Comparison of ENCODE assay signal across 1 cellular context in the genomic region with DNA sequence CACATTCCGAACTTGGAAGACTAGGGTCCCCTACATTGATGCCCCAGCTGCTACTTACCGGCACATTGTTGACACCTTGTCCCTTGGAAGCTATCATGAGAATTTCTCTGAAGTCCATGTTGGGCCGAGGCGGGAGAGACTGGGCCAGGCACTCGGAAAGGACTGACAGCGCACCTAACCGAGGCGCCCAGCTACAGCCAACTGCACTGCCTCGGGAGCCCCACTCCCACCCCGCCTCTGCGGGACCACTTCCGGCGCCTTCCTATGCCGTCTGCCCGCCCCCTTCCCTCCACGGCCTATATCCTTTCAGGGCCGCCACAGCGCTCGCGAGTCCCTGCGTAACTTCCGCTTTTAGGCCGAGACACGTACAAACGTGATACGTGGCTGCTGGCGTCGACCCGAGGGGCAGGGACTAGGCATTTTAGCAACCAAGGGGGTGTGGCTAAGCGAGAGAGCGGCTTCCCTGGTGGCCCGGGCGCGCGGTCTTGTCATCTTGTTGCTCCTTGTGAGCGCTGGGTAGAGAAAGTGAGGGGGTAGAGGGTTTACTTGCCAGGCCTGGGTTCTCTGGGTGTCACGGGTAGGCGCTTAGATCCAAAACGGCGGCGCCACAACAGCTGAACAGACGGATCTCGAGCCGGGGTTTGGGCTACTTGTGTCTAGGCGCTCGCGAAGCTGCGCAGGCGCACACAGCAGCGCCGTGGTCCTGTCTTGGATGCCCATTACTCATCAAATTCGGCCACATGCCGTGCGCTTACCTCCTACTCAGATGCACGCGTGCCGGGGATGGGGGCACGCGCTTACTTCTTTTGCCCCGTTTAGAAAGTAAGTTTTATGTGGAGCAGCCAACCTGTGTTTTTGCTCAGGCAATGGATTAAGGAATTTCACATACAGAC.
TF ChIP-seq lines count a peak whose summit lies in the region.

A gene with protein sequence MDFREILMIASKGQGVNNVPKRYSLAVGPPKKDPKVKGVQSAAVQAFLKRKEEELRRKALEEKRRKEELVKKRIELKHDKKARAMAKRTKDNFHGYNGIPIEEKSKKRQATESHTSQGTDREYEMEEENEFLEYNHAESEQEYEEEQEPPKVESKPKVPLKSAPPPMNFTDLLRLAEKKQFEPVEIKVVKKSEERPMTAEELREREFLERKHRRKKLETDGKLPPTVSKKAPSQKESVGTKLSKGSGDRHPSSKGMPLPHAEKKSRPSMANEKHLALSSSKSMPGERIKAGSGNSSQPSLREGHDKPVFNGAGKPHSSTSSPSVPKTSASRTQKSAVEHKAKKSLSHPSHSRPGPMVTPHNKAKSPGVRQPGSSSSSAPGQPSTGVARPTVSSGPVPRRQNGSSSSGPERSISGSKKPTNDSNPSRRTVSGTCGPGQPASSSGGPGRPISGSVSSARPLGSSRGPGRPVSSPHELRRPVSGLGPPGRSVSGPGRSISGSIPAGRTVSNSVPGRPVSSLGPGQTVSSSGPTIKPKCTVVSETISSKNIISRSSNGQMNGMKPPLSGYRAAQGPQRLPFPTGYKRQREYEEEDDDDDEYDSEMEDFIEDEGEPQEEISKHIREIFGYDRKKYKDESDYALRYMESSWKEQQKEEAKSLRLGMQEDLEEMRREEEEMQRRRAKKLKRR (minus strand): TSS at position 203 of the 893 bp plus-strand sequence. CDS start 85 bp downstream, at position 118.

TF ChIP-seq in HepG2, 621 proteins besides CTCF, POLR2A, EP300 and RAD21 (continued from another document and continues in another):
- TF ChIP-seq, protein P1, sequence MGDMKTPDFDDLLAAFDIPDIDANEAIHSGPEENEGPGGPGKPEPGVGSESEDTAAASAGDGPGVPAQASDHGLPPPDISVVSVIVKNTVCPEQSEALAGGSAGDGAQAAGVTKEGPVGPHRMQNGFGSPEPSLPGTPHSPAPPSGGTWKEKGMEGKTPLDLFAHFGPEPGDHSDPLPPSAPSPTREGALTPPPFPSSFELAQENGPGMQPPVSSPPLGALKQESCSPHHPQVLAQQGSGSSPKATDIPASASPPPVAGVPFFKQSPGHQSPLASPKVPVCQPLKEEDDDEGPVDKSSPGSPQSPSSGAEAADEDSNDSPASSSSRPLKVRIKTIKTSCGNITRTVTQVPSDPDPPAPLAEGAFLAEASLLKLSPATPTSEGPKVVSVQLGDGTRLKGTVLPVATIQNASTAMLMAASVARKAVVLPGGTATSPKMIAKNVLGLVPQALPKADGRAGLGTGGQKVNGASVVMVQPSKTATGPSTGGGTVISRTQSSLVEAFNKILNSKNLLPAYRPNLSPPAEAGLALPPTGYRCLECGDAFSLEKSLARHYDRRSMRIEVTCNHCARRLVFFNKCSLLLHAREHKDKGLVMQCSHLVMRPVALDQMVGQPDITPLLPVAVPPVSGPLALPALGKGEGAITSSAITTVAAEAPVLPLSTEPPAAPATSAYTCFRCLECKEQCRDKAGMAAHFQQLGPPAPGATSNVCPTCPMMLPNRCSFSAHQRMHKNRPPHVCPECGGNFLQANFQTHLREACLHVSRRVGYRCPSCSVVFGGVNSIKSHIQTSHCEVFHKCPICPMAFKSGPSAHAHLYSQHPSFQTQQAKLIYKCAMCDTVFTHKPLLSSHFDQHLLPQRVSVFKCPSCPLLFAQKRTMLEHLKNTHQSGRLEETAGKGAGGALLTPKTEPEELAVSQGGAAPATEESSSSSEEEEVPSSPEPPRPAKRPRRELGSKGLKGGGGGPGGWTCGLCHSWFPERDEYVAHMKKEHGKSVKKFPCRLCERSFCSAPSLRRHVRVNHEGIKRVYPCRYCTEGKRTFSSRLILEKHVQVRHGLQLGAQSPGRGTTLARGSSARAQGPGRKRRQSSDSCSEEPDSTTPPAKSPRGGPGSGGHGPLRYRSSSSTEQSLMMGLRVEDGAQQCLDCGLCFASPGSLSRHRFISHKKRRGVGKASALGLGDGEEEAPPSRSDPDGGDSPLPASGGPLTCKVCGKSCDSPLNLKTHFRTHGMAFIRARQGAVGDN (CRISPR knock-in tag; IDR thresholded peaks at IDR 0.05), result peak; percentile 95
- TF ChIP-seq ZNF629 (CRISPR knock-in tag; conservative IDR thresholded peaks at IDR 0.05) (0 out of 2 replicates have a peak, but pooled peaks have one; percentile 8), REXO4 (CRISPR knock-in tag; IDR thresholded peaks at IDR 0.05; ENCODE audit: borderline replicate concordance) (no peak), ZNF564 (CRISPR knock-in tag; IDR thresholded peaks at IDR 0.05) (no peak), RBAK (CRISPR knock-in tag; IDR thresholded peaks at IDR 0.05) (no peak), HMG20B (CRISPR knock-in tag; conservative IDR thresholded peaks at IDR 0.05) (no peak), TAF15 (IDR thresholded peaks at IDR 0.05; ENCODE audit: low read depth, low read length, poor library complexity, severe bottlenecking) (no peak), ISL2 (CRISPR knock-in tag; IDR thresholded peaks at IDR 0.05) (peak; percentile 27; the same call in 1 of the 2 replicates), ZNF33A (CRISPR knock-in tag; IDR thresholded peaks at IDR 0.05; ENCODE audit: borderline replicate concordance) (0 out of 2 replicates have a peak, but pooled peaks have one; percentile 72), BRCA1 (CRISPR knock-in tag; IDR thresholded peaks at IDR 0.05) (0 out of 2 replicates have a peak, but pooled peaks have one; percentile 9), SAP130 (CRISPR knock-in tag; IDR thresholded peaks at IDR 0.05; ENCODE audit: low read depth) (peak; percentile 96), JUND (CRISPR knock-in tag; IDR thresholded peaks at IDR 0.05) (no peak), ARNT (IDR thresholded peaks at IDR 0.05) (no peak), RELA (CRISPR knock-in tag; IDR thresholded peaks at IDR 0.05) (no peak)
- TF ChIP-seq, protein P2, sequence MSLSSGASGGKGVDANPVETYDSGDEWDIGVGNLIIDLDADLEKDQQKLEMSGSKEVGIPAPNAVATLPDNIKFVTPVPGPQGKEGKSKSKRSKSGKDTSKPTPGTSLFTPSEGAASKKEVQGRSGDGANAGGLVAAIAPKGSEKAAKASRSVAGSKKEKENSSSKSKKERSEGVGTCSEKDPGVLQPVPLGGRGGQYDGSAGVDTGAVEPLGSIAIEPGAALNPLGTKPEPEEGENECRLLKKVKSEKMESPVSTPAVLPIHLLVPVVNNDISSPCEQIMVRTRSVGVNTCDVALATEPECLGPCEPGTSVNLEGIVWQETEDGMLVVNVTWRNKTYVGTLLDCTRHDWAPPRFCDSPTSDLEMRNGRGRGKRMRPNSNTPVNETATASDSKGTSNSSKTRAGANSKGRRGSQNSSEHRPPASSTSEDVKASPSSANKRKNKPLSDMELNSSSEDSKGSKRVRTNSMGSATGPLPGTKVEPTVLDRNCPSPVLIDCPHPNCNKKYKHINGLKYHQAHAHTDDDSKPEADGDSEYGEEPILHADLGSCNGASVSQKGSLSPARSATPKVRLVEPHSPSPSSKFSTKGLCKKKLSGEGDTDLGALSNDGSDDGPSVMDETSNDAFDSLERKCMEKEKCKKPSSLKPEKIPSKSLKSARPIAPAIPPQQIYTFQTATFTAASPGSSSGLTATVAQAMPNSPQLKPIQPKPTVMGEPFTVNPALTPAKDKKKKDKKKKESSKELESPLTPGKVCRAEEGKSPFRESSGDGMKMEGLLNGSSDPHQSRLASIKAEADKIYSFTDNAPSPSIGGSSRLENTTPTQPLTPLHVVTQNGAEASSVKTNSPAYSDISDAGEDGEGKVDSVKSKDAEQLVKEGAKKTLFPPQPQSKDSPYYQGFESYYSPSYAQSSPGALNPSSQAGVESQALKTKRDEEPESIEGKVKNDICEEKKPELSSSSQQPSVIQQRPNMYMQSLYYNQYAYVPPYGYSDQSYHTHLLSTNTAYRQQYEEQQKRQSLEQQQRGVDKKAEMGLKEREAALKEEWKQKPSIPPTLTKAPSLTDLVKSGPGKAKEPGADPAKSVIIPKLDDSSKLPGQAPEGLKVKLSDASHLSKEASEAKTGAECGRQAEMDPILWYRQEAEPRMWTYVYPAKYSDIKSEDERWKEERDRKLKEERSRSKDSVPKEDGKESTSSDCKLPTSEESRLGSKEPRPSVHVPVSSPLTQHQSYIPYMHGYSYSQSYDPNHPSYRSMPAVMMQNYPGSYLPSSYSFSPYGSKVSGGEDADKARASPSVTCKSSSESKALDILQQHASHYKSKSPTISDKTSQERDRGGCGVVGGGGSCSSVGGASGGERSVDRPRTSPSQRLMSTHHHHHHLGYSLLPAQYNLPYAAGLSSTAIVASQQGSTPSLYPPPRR (CRISPR knock-in tag; IDR thresholded peaks at IDR 0.05; ENCODE audit: borderline replicate concordance), result peak; percentile 21; the same call in 1 of the 2 replicates
- TF ChIP-seq, protein P3, sequence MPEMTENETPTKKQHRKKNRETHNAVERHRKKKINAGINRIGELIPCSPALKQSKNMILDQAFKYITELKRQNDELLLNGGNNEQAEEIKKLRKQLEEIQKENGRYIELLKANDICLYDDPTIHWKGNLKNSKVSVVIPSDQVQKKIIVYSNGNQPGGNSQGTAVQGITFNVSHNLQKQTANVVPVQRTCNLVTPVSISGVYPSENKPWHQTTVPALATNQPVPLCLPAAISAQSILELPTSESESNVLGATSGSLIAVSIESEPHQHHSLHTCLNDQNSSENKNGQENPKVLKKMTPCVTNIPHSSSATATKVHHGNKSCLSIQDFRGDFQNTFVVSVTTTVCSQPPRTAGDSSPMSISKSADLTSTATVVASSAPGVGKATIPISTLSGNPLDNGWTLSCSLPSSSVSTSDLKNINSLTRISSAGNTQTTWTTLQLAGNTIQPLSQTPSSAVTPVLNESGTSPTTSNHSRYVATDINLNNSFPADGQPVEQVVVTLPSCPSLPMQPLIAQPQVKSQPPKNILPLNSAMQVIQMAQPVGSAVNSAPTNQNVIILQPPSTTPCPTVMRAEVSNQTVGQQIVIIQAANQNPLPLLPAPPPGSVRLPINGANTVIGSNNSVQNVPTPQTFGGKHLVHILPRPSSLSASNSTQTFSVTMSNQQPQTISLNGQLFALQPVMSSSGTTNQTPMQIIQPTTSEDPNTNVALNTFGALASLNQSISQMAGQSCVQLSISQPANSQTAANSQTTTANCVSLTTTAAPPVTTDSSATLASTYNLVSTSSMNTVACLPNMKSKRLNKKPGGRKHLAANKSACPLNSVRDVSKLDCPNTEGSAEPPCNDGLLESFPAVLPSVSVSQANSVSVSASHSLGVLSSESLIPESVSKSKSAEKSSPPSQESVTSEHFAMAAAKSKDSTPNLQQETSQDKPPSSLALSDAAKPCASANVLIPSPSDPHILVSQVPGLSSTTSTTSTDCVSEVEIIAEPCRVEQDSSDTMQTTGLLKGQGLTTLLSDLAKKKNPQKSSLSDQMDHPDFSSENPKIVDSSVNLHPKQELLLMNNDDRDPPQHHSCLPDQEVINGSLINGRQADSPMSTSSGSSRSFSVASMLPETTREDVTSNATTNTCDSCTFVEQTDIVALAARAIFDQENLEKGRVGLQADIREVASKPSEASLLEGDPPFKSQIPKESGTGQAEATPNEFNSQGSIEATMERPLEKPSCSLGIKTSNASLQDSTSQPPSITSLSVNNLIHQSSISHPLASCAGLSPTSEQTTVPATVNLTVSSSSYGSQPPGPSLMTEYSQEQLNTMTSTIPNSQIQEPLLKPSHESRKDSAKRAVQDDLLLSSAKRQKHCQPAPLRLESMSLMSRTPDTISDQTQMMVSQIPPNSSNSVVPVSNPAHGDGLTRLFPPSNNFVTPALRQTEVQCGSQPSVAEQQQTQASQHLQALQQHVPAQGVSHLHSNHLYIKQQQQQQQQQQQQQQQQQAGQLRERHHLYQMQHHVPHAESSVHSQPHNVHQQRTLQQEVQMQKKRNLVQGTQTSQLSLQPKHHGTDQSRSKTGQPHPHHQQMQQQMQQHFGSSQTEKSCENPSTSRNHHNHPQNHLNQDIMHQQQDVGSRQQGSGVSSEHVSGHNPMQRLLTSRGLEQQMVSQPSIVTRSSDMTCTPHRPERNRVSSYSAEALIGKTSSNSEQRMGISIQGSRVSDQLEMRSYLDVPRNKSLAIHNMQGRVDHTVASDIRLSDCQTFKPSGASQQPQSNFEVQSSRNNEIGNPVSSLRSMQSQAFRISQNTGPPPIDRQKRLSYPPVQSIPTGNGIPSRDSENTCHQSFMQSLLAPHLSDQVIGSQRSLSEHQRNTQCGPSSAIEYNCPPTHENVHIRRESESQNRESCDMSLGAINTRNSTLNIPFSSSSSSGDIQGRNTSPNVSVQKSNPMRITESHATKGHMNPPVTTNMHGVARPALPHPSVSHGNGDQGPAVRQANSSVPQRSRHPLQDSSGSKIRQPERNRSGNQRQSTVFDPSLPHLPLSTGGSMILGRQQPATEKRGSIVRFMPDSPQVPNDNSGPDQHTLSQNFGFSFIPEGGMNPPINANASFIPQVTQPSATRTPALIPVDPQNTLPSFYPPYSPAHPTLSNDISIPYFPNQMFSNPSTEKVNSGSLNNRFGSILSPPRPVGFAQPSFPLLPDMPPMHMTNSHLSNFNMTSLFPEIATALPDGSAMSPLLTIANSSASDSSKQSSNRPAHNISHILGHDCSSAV (CRISPR knock-in tag; IDR thresholded peaks at IDR 0.05; ENCODE audit: borderline replicate concordance), result no peak
- TF ChIP-seq, protein P4, sequence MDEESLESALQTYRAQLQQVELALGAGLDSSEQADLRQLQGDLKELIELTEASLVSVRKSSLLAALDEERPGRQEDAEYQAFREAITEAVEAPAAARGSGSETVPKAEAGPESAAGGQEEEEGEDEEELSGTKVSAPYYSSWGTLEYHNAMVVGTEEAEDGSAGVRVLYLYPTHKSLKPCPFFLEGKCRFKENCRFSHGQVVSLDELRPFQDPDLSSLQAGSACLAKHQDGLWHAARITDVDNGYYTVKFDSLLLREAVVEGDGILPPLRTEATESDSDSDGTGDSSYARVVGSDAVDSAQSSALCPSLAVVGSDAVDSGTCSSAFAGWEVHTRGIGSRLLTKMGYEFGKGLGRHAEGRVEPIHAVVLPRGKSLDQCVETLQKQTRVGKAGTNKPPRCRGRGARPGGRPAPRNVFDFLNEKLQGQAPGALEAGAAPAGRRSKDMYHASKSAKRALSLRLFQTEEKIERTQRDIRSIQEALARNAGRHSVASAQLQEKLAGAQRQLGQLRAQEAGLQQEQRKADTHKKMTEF (CRISPR knock-in tag; IDR thresholded peaks at IDR 0.05), result peak; percentile 71
- TF ChIP-seq, protein P5, sequence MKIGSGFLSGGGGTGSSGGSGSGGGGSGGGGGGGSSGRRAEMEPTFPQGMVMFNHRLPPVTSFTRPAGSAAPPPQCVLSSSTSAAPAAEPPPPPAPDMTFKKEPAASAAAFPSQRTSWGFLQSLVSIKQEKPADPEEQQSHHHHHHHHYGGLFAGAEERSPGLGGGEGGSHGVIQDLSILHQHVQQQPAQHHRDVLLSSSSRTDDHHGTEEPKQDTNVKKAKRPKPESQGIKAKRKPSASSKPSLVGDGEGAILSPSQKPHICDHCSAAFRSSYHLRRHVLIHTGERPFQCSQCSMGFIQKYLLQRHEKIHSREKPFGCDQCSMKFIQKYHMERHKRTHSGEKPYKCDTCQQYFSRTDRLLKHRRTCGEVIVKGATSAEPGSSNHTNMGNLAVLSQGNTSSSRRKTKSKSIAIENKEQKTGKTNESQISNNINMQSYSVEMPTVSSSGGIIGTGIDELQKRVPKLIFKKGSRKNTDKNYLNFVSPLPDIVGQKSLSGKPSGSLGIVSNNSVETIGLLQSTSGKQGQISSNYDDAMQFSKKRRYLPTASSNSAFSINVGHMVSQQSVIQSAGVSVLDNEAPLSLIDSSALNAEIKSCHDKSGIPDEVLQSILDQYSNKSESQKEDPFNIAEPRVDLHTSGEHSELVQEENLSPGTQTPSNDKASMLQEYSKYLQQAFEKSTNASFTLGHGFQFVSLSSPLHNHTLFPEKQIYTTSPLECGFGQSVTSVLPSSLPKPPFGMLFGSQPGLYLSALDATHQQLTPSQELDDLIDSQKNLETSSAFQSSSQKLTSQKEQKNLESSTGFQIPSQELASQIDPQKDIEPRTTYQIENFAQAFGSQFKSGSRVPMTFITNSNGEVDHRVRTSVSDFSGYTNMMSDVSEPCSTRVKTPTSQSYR (CRISPR knock-in tag; IDR thresholded peaks at IDR 0.05; ENCODE audit: borderline replicate concordance), result peak; percentile 36; the same call in 1 of the 2 replicates
- TF ChIP-seq, protein P6, sequence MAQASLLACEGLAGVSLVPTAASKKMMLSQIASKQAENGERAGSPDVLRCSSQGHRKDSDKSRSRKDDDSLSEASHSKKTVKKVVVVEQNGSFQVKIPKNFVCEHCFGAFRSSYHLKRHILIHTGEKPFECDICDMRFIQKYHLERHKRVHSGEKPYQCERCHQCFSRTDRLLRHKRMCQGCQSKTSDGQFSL (CRISPR knock-in tag; IDR thresholded peaks at IDR 0.05), result no peak
